In the genomic region with DNA sequence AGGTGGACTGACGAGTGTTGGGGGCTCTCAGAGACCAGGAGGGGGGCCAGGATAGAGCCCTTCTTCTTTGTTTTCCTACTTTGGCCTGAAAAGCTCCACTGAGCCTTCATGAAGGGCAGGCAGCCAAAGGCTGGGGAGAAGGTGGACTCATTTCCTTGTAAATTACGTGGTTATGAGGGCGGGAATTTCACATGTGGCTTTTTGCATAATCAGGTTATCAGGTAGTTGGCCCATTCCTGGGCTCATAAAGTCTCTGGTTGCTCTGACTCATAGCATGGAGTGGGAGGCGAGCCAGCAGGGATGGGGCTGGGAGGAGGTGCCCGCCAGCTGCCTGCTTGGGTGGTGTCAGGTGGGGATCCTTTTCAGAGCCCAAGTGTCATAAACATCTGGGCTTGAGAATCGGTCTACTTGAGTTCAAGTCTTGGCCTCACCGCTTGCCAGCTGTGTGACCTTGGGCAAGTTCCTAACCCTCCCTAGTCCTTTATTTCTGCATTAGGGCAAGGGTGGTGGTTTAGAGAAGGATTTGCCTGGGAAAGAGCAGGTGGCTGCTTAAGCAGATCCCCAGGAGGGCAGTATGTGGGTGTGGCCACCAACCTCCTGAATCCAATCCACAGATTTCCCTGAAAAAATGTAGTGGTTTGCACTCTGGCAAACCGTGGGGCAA, we compare ENCODE assay signal across 8 cellular contexts. TPM values are rescaled to one million over a fixed set of nuclear protein-coding genes. Genes with fewer than 3 reads are reported as not detected.
DNase-seq lines count a peak whose midpoint lies in the region; ATAC-seq, FAIRE-seq and TF ChIP-seq lines count a peak whose summit lies in the region.

No MANE protein-coding gene starts in this region.

- peaks cover 3% of the 10 kb centered on the region for H3K9me3 Mint-ChIP-seq in activated CD4-positive, alpha-beta memory T cell treated with anti-CD3 and anti-CD28 coated beads, Interleukin-2, amount 10 ng/mL, durations not matched to agents 7 days and 5 days

- no peak for FAIRE-seq in GM12891 (lab: Jason Lieb, UNC)

- H3K27me3 Mint-ChIP-seq in activated CD4-positive, alpha-beta memory T cell treated with anti-CD3 and anti-CD28 coated beads, Interleukin-2, amount 10 ng/mL, durations not matched to agents 7 days and 5 days = peaks cover 4% of the 10 kb centered on the region

- ATAC-seq in HG03460 (IDR thresholded peaks at IDR 0.05; ENCODE audit: unreplicated experiment) = no peak

- no peak for TF ChIP-seq CTCF in epithelial cell of proximal tubule (conservative IDR thresholded peaks at IDR 0.05; ENCODE audit: low read depth, low read length)

- POLR2A ChIA-PET in activated CD4-positive, alpha-beta memory T cell treated with anti-CD3 and anti-CD28 coated beads, Interleukin-2, amount 10 ng/mL, durations not matched to agents 7 days and 5 days (lab: Charles Lee) = no interaction called here

- CTCF ChIA-PET in activated CD4-positive, alpha-beta memory T cell treated with anti-CD3 and anti-CD28 coated beads, Interleukin-2, amount 10 ng/mL, durations not matched to agents 7 days and 5 days (lab: Charles Lee) = no interaction called here

- H3K36me3 Mint-ChIP-seq in activated CD4-positive, alpha-beta memory T cell treated with anti-CD3 and anti-CD28 coated beads, Interleukin-2, amount 10 ng/mL, durations not matched to agents 7 days and 5 days (ENCODE audit: low read depth) = peaks cover 2% of the 10 kb centered on the region

- DNase-seq in H4 (ENCODE audit: low spot score) (peak; percentile 99), NCI-H526 (lab: John Stamatoyannopoulos, UW) (peak; percentile 76 to 85), epithelial cell of proximal tubule (ENCODE audit: low read depth) (peak; percentile 95), renal cortical epithelial cell (ENCODE audit: low read depth) (peak; percentile 100), GM12891 (ENCODE audit: insufficient read length, low spot score) (no peak)
- no peak for DNase-seq in activated CD4-positive, alpha-beta memory T cell treated with anti-CD3 and anti-CD28 coated beads, Interleukin-2, amount 10 ng/mL, durations not matched to agents 7 days and 5 days
- no peak for DNase-seq in effector CD4-positive, alpha-beta T cell

- no peak overlapping the region for H3K4me3 Mint-ChIP-seq in activated CD4-positive, alpha-beta memory T cell treated with anti-CD3 and anti-CD28 coated beads, Interleukin-2, amount 10 ng/mL, durations not matched to agents 7 days and 5 days

- TF ChIP-seq POLR2A in GM12891 (IDR thresholded peaks at IDR 0.05; ENCODE audit: low read depth, low read length) = no peak

- no peak overlapping the region for H3K27ac Mint-ChIP-seq in activated CD4-positive, alpha-beta memory T cell treated with anti-CD3 and anti-CD28 coated beads, Interleukin-2, amount 10 ng/mL, durations not matched to agents 7 days and 5 days

- peaks cover 27% of the 10 kb centered on the region for H3K4me1 Mint-ChIP-seq in activated CD4-positive, alpha-beta memory T cell treated with anti-CD3 and anti-CD28 coated beads, Interleukin-2, amount 10 ng/mL, durations not matched to agents 7 days and 5 days

- peak overlapping the region; percentile 0 for H3K4me3 ChIP-seq in epithelial cell of proximal tubule (ENCODE audit: low read depth, low read length)

TF ChIP-seq in GM12891, 5 proteins besides CTCF, POLR2A, EP300 and RAD21:
- TF ChIP-seq TAF1 (IDR thresholded peaks at IDR 0.05; ENCODE audit: low read depth, low read length) (no peak), PAX5 (IDR thresholded peaks at IDR 0.05; ENCODE audit: insufficient read depth, low read length, severe bottlenecking) (no peak), POLR2AphosphoS5 (IDR thresholded peaks at IDR 0.05; ENCODE audit: low read depth, low read length) (no peak), SPI1 (IDR thresholded peaks at IDR 0.05; ENCODE audit: low read depth, low read length) (no peak), POU2F2 (IDR thresholded peaks at IDR 0.05; ENCODE audit: low read depth, low read length) (no peak)

RNA-seq across cellular contexts. Expression of a gene that starts 26.5 kb away (rescaled TPM):
- total RNA-seq in H4 (2014; rRNA removed; shearing (Covaris generic)) = 11.6 and 15.7 TPM in 2 replicates
- total RNA-seq in epithelial cell of proximal tubule (9.1 and 9.7 TPM in 2 replicates), renal cortical epithelial cell (2.1 and 7.3 TPM in 2 replicates)
- total RNA-seq in activated CD4-positive, alpha-beta memory T cell treated with anti-CD3 and anti-CD28 coated beads, Interleukin-2, amount 10 ng/mL, durations not matched to agents 7 days and 5 days = 10 to 100 TPM; 15.9 to 18.8 TPM
- polyA plus RNA-seq in GM12891 (2012; ENCODE audit: low read depth, missing spikeins) = 3.4 TPM

Comparison
In these comparisons a context has a peak if more than half of its experiments do, and no peak if none do; other contexts are left out.
1. DNase-seq: peak in H4 (single experiment), NCI-H526 (2 of 2), epithelial cell of proximal tubule (single experiment) and renal cortical epithelial cell (single experiment); none in activated CD4-positive, alpha-beta memory T cell treated with anti-CD3 and anti-CD28 coated beads, Interleukin-2, amount 10 ng/mL, durations not matched to agents 7 days and 5 days (single experiment), GM12891 (single experiment) and effector CD4-positive, alpha-beta T cell (single experiment).